Comparison of ENCODE assay signal across 16 cellular contexts in genomic region chr5:5560016-5560415, GRCh38.
"Had no signal": no experiment of that assay in that cellular context is flagged by ENCODE, and none has a peak within 500 bp of the region (broad histone marks: within the 10 kb centered on the region; RNA-seq: fewer than 3 reads in every experiment).

No MANE protein-coding gene starts in this region.

- H3K4me3 ChIP-seq: lung, mucosa of descending colon, tibial nerve had no signal

- H3K9me3 Mint-ChIP-seq: activated CD8-positive, alpha-beta T cell treated with anti-CD3 and anti-CD28 coated beads for 36 hours; activated naive CD8-positive, alpha-beta T cell treated with anti-CD3 and anti-CD28 coated beads, Interleukin-2, amount 50 U/mL, for 24 hours; activated T-cell treated with anti-CD3 and anti-CD28 coated beads, Interleukin-2, amount 50 U/mL, for 72 hours had no signal

- H3K4me3 Mint-ChIP-seq: activated CD8-positive, alpha-beta T cell treated with anti-CD3 and anti-CD28 coated beads for 36 hours; activated naive CD8-positive, alpha-beta T cell treated with anti-CD3 and anti-CD28 coated beads, Interleukin-2, amount 50 U/mL, for 24 hours; activated T-cell treated with anti-CD3 and anti-CD28 coated beads, Interleukin-2, amount 50 U/mL, for 72 hours; naive thymus-derived CD8-positive, alpha-beta T cell; stimulated activated naive B cell treated with anti-CD40 and anti-IgM and Interleukin-4, amounts not matched to agents 10 μg/mL and 1 μg/mL and 100 μg/mL, for 72 hours had no signal

- H3K9me3 ChIP-seq: mucosa of descending colon, tibial nerve had no signal

- H3K27ac Mint-ChIP-seq: activated CD8-positive, alpha-beta T cell treated with anti-CD3 and anti-CD28 coated beads for 36 hours; activated naive CD8-positive, alpha-beta T cell treated with anti-CD3 and anti-CD28 coated beads, Interleukin-2, amount 50 U/mL, for 24 hours; activated T-cell treated with anti-CD3 and anti-CD28 coated beads, Interleukin-2, amount 50 U/mL, for 72 hours; naive thymus-derived CD8-positive, alpha-beta T cell; stimulated activated naive B cell treated with anti-CD40 and anti-IgM and Interleukin-4, amounts not matched to agents 10 μg/mL and 1 μg/mL and 100 μg/mL, for 72 hours had no signal

- DNase-seq: activated CD4-positive, alpha-beta T cell treated with anti-CD3 and anti-CD28 coated beads for 1 hour; activated CD8-positive, alpha-beta memory T cell treated with anti-CD3 and anti-CD28 coated beads, Interleukin-2, amount 50 U/mL, for 4 hours; activated CD8-positive, alpha-beta T cell treated with anti-CD3 and anti-CD28 coated beads for 36 hours; activated gamma-delta T cell treated with Interleukin-2 at 50 U/mL for 16 hours; activated naive CD8-positive, alpha-beta T cell treated with anti-CD3 and anti-CD28 coated beads, Interleukin-2, amount 50 U/mL, for 24 hours; activated T-cell treated with anti-CD3 and anti-CD28 coated beads, Interleukin-2, amount 50 U/mL, for 72 hours; foreskin keratinocyte; left cardiac atrium; mucosa of descending colon; naive thymus-derived CD8-positive, alpha-beta T cell; posterior cingulate gyrus; right cardiac atrium; stimulated activated CD4-positive, alpha-beta T cell treated with anti-CD3 and anti-CD28 coated beads, Interleukin-1b, Interleukin-23, amount 100 ng/mL, for 48 hours; stimulated activated naive B cell treated with anti-CD40 and anti-IgM and Interleukin-4, amounts not matched to agents 10 μg/mL and 1 μg/mL and 100 μg/mL, for 72 hours had no signal

- H3K36me3 Mint-ChIP-seq: naive thymus-derived CD8-positive, alpha-beta T cell; stimulated activated naive B cell treated with anti-CD40 and anti-IgM and Interleukin-4, amounts not matched to agents 10 μg/mL and 1 μg/mL and 100 μg/mL, for 72 hours had no signal

- H3K4me1 Mint-ChIP-seq: activated naive CD8-positive, alpha-beta T cell treated with anti-CD3 and anti-CD28 coated beads, Interleukin-2, amount 50 U/mL, for 24 hours; stimulated activated naive B cell treated with anti-CD40 and anti-IgM and Interleukin-4, amounts not matched to agents 10 μg/mL and 1 μg/mL and 100 μg/mL, for 72 hours had no signal

- ATAC-seq: activated CD8-positive, alpha-beta T cell treated with anti-CD3 and anti-CD28 coated beads for 36 hours; activated naive CD8-positive, alpha-beta T cell treated with anti-CD3 and anti-CD28 coated beads, Interleukin-2, amount 50 U/mL, for 24 hours; activated T-cell treated with anti-CD3 and anti-CD28 coated beads, Interleukin-2, amount 50 U/mL, for 72 hours; foreskin keratinocyte; left cardiac atrium; mucosa of descending colon; naive thymus-derived CD8-positive, alpha-beta T cell; right cardiac atrium; stimulated activated naive B cell treated with anti-CD40 and anti-IgM and Interleukin-4, amounts not matched to agents 10 μg/mL and 1 μg/mL and 100 μg/mL, for 72 hours had no signal

- H3K27ac ChIP-seq: foreskin keratinocyte, tibial nerve had no signal

- H3K4me1 ChIP-seq: foreskin keratinocyte, tibial nerve had no signal

- H3K27me3 ChIP-seq: foreskin keratinocyte had no signal

- H3K36me3 ChIP-seq: tibial nerve had no signal
